In the genomic region with DNA sequence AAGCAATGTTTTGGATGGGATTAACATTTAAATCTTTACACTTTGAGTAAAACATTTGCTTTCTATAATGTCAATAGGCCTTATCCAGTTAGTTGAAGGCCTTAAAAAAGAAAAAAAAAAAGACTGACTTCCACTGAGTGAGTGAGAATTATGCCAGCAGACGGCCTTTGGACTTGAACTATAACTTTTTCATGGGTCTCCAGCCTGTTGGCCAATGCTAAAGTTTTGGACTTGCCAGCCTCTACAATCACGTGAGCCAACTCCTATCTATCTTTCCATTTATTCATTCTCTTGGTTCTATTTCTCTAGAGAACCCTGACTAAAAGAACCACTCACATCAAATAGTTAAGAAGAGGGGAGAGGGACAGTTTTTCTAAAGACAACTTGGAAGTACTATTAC, we compare ENCODE assay signal across 18 cellular contexts. TPM values are rescaled to one million over a fixed set of nuclear protein-coding genes. Genes with fewer than 3 reads are reported as not detected.
DNase-seq lines count a peak whose midpoint lies in the region; ATAC-seq and TF ChIP-seq lines count a peak whose summit lies in the region.
"Had no signal": no experiment of that assay in that cellular context is flagged by ENCODE, and none has a peak within 500 bp of the region (broad histone marks: within the 10 kb centered on the region; RNA-seq: fewer than 3 reads in every experiment).

No MANE protein-coding gene starts in this region.

- BruUV-seq in A673 (replicated peaks; lab: Mats Ljungman, UMichigan): no TSS peak

- no peak for ATAC-seq in activated T-helper 17 cell treated with anti-CD3 and anti-CD28 coated beads, Interleukin-2, amount 50 U/mL, for 72 hours (replicated peaks)
- no peak for ATAC-seq in GM19397 (IDR thresholded peaks at IDR 0.05; ENCODE audit: unreplicated experiment)
- ATAC-seq: Right ventricle myocardium inferior had no signal

- H3K9me3 Mint-ChIP-seq in CD8-positive, alpha-beta memory T cell: peaks cover 4 to 8% (median 5%) of the 10 kb centered on the region in 5 donors
- H3K9me3 Mint-ChIP-seq in activated T-helper 17 cell treated with anti-CD3 and anti-CD28 coated beads, Interleukin-2, amount 50 U/mL, for 72 hours: no peaks in the 10 kb centered on the region

- H3K36me3 Mint-ChIP-seq in CD8-positive, alpha-beta memory T cell: peaks cover 0 to 23% (median 4%) of the 10 kb centered on the region in 3 donors
- H3K36me3 Mint-ChIP-seq in activated T-helper 17 cell treated with anti-CD3 and anti-CD28 coated beads, Interleukin-2, amount 50 U/mL, for 72 hours (ENCODE audit: low read depth): peaks cover 40% of the 10 kb centered on the region

- peaks cover 52 to 69% (median 67%) of the 10 kb centered on the region in 3 donors for H3K4me1 Mint-ChIP-seq in CD8-positive, alpha-beta memory T cell
- H3K4me1 Mint-ChIP-seq in activated T-helper 17 cell treated with anti-CD3 and anti-CD28 coated beads, Interleukin-2, amount 50 U/mL, for 72 hours: peaks cover 46% of the 10 kb centered on the region

- H3K27me3 Mint-ChIP-seq in CD8-positive, alpha-beta memory T cell: no peaks in the 10 kb centered on the region
- no peaks in the 10 kb centered on the region for H3K27me3 Mint-ChIP-seq in activated T-helper 17 cell treated with anti-CD3 and anti-CD28 coated beads, Interleukin-2, amount 50 U/mL, for 72 hours
- H3K27me3 Mint-ChIP-seq: activated B cell treated with CpG ODN at 0.5 μM for 24 hours had no signal

- H3K4me3 Mint-ChIP-seq in CD8-positive, alpha-beta memory T cell: peak overlapping the region in 2 of 7 donors; percentile 26 to 34
- H3K4me3 Mint-ChIP-seq in activated T-helper 17 cell treated with anti-CD3 and anti-CD28 coated beads, Interleukin-2, amount 50 U/mL, for 72 hours: peak overlapping the region; percentile 97
- H3K4me3 Mint-ChIP-seq: activated B cell treated with CpG ODN at 0.5 μM for 24 hours had no signal

- H3K27ac ChIP-seq in A673 (ENCODE audit: low read depth, low read length, poor library complexity, severe bottlenecking): peak overlapping the region; percentile 97
- H3K27ac ChIP-seq in CD8-positive, alpha-beta memory T cell (ENCODE audit: low read depth, low read length): no peak overlapping the region
- H3K27ac ChIP-seq in muscle layer of colon (ENCODE audit: low read depth, low read length): peak overlapping the region; percentile 27
- no peak overlapping the region for H3K27ac ChIP-seq in WERI-Rb-1
- H3K27ac ChIP-seq: cardiac muscle cell, parathyroid adenoma had no signal

- H3K27me3 ChIP-seq in A673 (replicated peaks; ENCODE audit: insufficient read depth, low read depth, low read length, poor library complexity) (no peaks in the 10 kb centered on the region), muscle layer of colon (ENCODE audit: control insufficient read depth in 1 of 2, insufficient read depth in 2 of 2, low read length in 2 of 2) (no peaks in the 10 kb centered on the region), WERI-Rb-1 (ENCODE audit: insufficient read depth, low read depth, severe bottlenecking) (no peaks in the 10 kb centered on the region)
- no peaks in the 10 kb centered on the region for H3K27me3 ChIP-seq in CD8-positive, alpha-beta memory T cell (ENCODE audit: insufficient read depth, low read length, poor library complexity, severe bottlenecking)
- H3K27me3 ChIP-seq: dorsolateral prefrontal cortex had no signal

- H3K4me1 ChIP-seq in A673 (ENCODE audit: insufficient read depth, low read length, poor library complexity, severe bottlenecking) (peaks cover 67% of the 10 kb centered on the region), muscle layer of colon (ENCODE audit: insufficient read depth, low read length) (peaks cover 48% of the 10 kb centered on the region)
- H3K4me1 ChIP-seq in CD8-positive, alpha-beta memory T cell (ENCODE audit: insufficient read depth, low read length): peaks cover 45% of the 10 kb centered on the region

- TF ChIP-seq CTCF in A673 (conservative IDR thresholded peaks at IDR 0.05; ENCODE audit: low read depth, low read length) (no peak), WERI-Rb-1 (IDR thresholded peaks at IDR 0.05; ENCODE audit: low read depth, low read length) (no peak)

- H3K4me3 ChIP-seq in A673 (ENCODE audit: low read depth, low read length, poor library complexity, severe bottlenecking) (no peak overlapping the region), muscle layer of colon (ENCODE audit: low read depth in 1 of 2, low read length in 2 of 2) (no peak overlapping the region), WERI-Rb-1 (ENCODE audit: low read depth, low read length) (no peak overlapping the region)
- H3K4me3 ChIP-seq in CD8-positive, alpha-beta memory T cell (ENCODE audit: low read length): no peak overlapping the region
- H3K4me3 ChIP-seq: cardiac muscle cell, dorsolateral prefrontal cortex had no signal

- POLR2A ChIA-PET in A673 (lab: Charles Lee; ENCODE audit: low non-redundant PET): no interaction called here
- POLR2A ChIA-PET in CD8-positive, alpha-beta memory T cell (lab: Charles Lee): interaction anchor here (0.6 to 1.0 kb wide), 2 partner anchors 39 to 108 kb away, joined by 3 read pairs; a partner anchor contains a TSS

- H3K27ac Mint-ChIP-seq in CD8-positive, alpha-beta memory T cell: peak overlapping the region in 7 of 8 donors; percentile 32 to 97 (median 67)
- peak overlapping the region; percentile 66 for H3K27ac Mint-ChIP-seq in activated T-helper 17 cell treated with anti-CD3 and anti-CD28 coated beads, Interleukin-2, amount 50 U/mL, for 72 hours
- H3K27ac Mint-ChIP-seq: activated B cell treated with CpG ODN at 0.5 μM for 24 hours had no signal

- no peaks in the 10 kb centered on the region for H3K36me3 ChIP-seq in A673 (ENCODE audit: insufficient read depth, low read length, poor library complexity, severe bottlenecking)
- H3K36me3 ChIP-seq in CD8-positive, alpha-beta memory T cell (ENCODE audit: insufficient read depth, low read length): no peaks in the 10 kb centered on the region
- H3K36me3 ChIP-seq in muscle layer of colon (ENCODE audit: insufficient read depth, low read length): no peaks in the 10 kb centered on the region
- no peaks in the 10 kb centered on the region for H3K36me3 ChIP-seq in WERI-Rb-1
- H3K36me3 ChIP-seq: cardiac muscle cell had no signal

- CTCF ChIA-PET in A673 (lab: Charles Lee): interaction anchor here (0.8 to 1.2 kb wide), 2 partner anchors 42 to 53 kb away, joined by 3 to 6 read pairs; no protein-coding TSS in a partner anchor
- CTCF ChIA-PET in CD8-positive, alpha-beta memory T cell (lab: Charles Lee): interaction anchor here (0.8 to 1.4 kb wide), 5 partner anchors 13 to 55 kb away, joined by 3 to 5 read pairs (median 4); no protein-coding TSS in a partner anchor

- no peaks in the 10 kb centered on the region for H3K9me3 ChIP-seq in A673 (ENCODE audit: low read depth, low read length, poor library complexity, severe bottlenecking)
- peaks cover 5% of the 10 kb centered on the region for H3K9me3 ChIP-seq in CD8-positive, alpha-beta memory T cell (ENCODE audit: low read length)
- no peaks in the 10 kb centered on the region for H3K9me3 ChIP-seq in muscle layer of colon (ENCODE audit: low read length)
- H3K9me3 ChIP-seq in WERI-Rb-1 (ENCODE audit: severe bottlenecking): no peaks in the 10 kb centered on the region

- no peak overlapping the region for H3K9ac ChIP-seq in muscle layer of colon (ENCODE audit: low read length)
- H3K9ac ChIP-seq: parathyroid adenoma had no signal

- intact Hi-C loops in A673 (cut with micrococcal nuclease; ENCODE audit: unreplicated experiment): loop anchor here (1.0 to 2.0 kb wide), 3 partner anchors 53 to 153 kb away; no protein-coding TSS in a partner anchor

- DNase-seq in A673 (ENCODE audit: low spot score) (no peak), WERI-Rb-1 (no peak), SHP77 treated with DMSO at 0.1 percent for 48 hours (lab: John Stamatoyannopoulos, UW) (no peak)
- DNase-seq in CD8-positive, alpha-beta memory T cell: no peak
- DNase-seq in activated effector memory CD4-positive, alpha-beta T cell treated with anti-CD3 and anti-CD28 coated beads, Interleukin-2, amount 50 U/mL, for 16 hours: no peak
- DNase-seq: activated B cell treated with CpG ODN at 0.5 μM for 24 hours; Calu3; dorsolateral prefrontal cortex; HCEC 1CT; NCI-H2081 treated with DMSO at 0.1 percent for 48 hours; NCI-H510A treated with DMSO at 0.1 percent for 48 hours; stimulated activated CD4-positive, alpha-beta T cell treated with anti-CD3 and anti-CD28 coated beads, Interleukin-2, amount 100 ng/mL, for 24 hours had no signal

RNA-seq across cellular contexts. Expression of a gene that starts 2.8 kb away (rescaled TPM):
- 30.4 and 40.3 TPM in 2 replicates for total RNA-seq in A673 (2021)
- 10 to 100 TPM; 77.9 to 78.5 TPM for total RNA-seq in CD8-positive, alpha-beta memory T cell
- polyA plus RNA-seq in CD8-positive, alpha-beta memory T cell: 41.6 TPM
- 100 to 1,000 TPM; 105 to 121 TPM for total RNA-seq in activated T-helper 17 cell treated with anti-CD3 and anti-CD28 coated beads, Interleukin-2, amount 50 U/mL, for 72 hours

RNA-seq across cellular contexts. Expression of a gene that starts 35.3 kb away (rescaled TPM):
- total RNA-seq in A673 (2021): 52.2 and 78.4 TPM in 2 replicates
- total RNA-seq in CD8-positive, alpha-beta memory T cell: 10 to 100 TPM; 35.0 to 37.1 TPM
- polyA plus RNA-seq in CD8-positive, alpha-beta memory T cell: 24.4 TPM
- total RNA-seq in activated T-helper 17 cell treated with anti-CD3 and anti-CD28 coated beads, Interleukin-2, amount 50 U/mL, for 72 hours: 10 to 100 TPM; 14.6 to 29.6 TPM

Comparison
In these comparisons a context has a peak if more than half of its experiments do, and no peak if none do; other contexts are left out.
1. H3K27ac ChIP-seq: peak in A673 (single experiment) and muscle layer of colon (single experiment); none in CD8-positive, alpha-beta memory T cell (single experiment) and WERI-Rb-1 (single experiment).